8 cellular contexts compared by ENCODE assay signal in the genomic region with DNA sequence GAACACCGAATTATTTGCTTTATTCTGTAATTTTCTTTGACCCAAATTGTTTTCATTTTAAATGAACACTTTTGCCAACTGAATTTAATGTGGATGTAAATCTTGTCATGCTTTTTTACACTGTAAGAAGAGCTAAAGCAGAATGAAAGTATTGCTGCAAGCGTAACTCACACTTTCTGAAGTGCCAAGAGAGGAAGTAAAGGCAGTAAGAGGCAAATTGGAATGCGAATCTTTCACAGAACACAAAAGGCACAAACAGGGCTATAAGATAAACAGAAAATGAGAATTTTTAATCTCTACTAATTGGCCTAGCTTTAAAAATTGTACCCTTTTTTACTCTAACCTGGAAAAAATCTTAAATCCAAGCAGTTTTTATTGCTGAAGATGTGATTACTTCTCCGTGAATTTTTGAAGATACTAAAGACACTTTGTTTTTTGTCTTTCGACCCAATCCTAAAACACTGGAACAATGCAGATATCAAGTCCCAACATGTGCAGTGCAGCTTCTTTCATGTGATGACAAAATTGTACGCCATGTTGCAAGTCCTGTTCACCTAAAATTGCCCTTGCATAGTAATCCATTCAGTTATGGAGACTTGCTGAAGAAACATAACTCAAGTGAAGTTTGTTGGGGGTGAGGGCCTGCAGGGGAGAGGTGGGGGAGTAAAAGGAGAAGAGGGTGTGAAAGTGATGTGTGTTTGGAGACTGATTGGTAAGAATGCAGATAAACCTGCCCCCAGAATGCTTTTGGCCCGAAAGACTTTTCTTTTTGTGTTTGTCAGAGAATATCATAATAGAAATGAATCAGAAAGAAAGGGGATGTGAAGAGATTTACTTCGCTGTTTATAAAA. TPM values are rescaled to one million over a fixed set of nuclear protein-coding genes. Genes with fewer than 3 reads are reported as not detected.
DNase-seq lines count a peak whose midpoint lies in the region; ATAC-seq and TF ChIP-seq lines count a peak whose summit lies in the region.
"Had no signal": no experiment of that assay in that cellular context is flagged by ENCODE, and none has a peak within 500 bp of the region (broad histone marks: within the 10 kb centered on the region; RNA-seq: fewer than 3 reads in every experiment).

No MANE protein-coding gene starts in this region.

- no peak for TF ChIP-seq POLR2A in gastrocnemius medialis (IDR thresholded peaks at IDR 0.05)

- peaks cover 29% of the 10 kb centered on the region for H3K36me3 ChIP-seq in HUES48 (ENCODE audit: control insufficient read depth, insufficient read depth, low read length)
- no peaks in the 10 kb centered on the region for H3K36me3 ChIP-seq in gastrocnemius medialis
- H3K36me3 ChIP-seq: thyroid gland had no signal

- H3K27ac ChIP-seq in HUES48 (ENCODE audit: low read depth, low read length) = peak overlapping the region; percentile 98
- peak overlapping the region in 3 of 4 donors; percentile 81 to 90 (median 86) for H3K27ac ChIP-seq in gastrocnemius medialis

- intact Hi-C loops in gastrocnemius medialis (cut with DNase I; ENCODE audit: low total_unique reads) = loop anchor here (5.0 to 10.0 kb wide), 3 partner anchors 242 to 550 kb away; partner anchors contain the start of genes CSK, PML, PPCDC and STOML1

- peak overlapping the region; percentile 88 for H3K9ac ChIP-seq in HUES48 (ENCODE audit: low read depth, low read length)

- no peaks in the 10 kb centered on the region for H3K27me3 Mint-ChIP-seq in T-helper 2 cell treated with Interferon-gamma antibody and Interleukin-4, amounts not matched to agents 5 μg/mL and 100 μg/mL, for 36 hours (ENCODE audit: low read depth)
- peaks cover 8% of the 10 kb centered on the region for H3K27me3 Mint-ChIP-seq in glutamatergic neuron (ENCODE audit: unreplicated experiment)

- peak overlapping the region; percentile 93 for H3K27ac Mint-ChIP-seq in T-helper 2 cell treated with Interferon-gamma antibody and Interleukin-4, amounts not matched to agents 5 μg/mL and 100 μg/mL, for 36 hours
- peak overlapping the region; percentile 93 for H3K27ac Mint-ChIP-seq in glutamatergic neuron (ENCODE audit: unreplicated experiment)

- peak overlapping the region; percentile 88 for H3K4me3 ChIP-seq in HUES48 (ENCODE audit: low read depth, low read length)
- peak overlapping the region in 2 of 4 donors; percentile 79 to 84 for H3K4me3 ChIP-seq in gastrocnemius medialis

- peak overlapping the region; percentile 94 for H3K4me3 Mint-ChIP-seq in T-helper 2 cell treated with Interferon-gamma antibody and Interleukin-4, amounts not matched to agents 5 μg/mL and 100 μg/mL, for 36 hours
- H3K4me3 Mint-ChIP-seq in glutamatergic neuron (ENCODE audit: unreplicated experiment) = peak overlapping the region; percentile 95

- no peak for DNase-seq in T-helper 2 cell treated with Interferon-gamma antibody and Interleukin-4, amounts not matched to agents 5 μg/mL and 100 μg/mL, for 36 hours (ENCODE audit: low spot score)
- no peak for DNase-seq in glutamatergic neuron
- DNase-seq in gastrocnemius medialis = no peak
- DNase-seq in cerebellum (ENCODE audit: low spot score) = no peak
- DNase-seq in stimulated activated CD4-positive, alpha-beta T cell treated with anti-CD3 and anti-CD28 coated beads, Interleukin-4, amount 100 ng/mL, for 1 hour = no peak

- H3K9me3 ChIP-seq in HUES48 (ENCODE audit: control insufficient read depth, insufficient read depth, low read length) (no peaks in the 10 kb centered on the region), gastrocnemius medialis (no peaks in the 10 kb centered on the region)
- H3K9me3 ChIP-seq: thyroid gland had no signal

- peaks cover 40% of the 10 kb centered on the region for H3K36me3 Mint-ChIP-seq in T-helper 2 cell treated with Interferon-gamma antibody and Interleukin-4, amounts not matched to agents 5 μg/mL and 100 μg/mL, for 36 hours (ENCODE audit: low read depth)
- no peaks in the 10 kb centered on the region for H3K36me3 Mint-ChIP-seq in glutamatergic neuron (ENCODE audit: unreplicated experiment)

- H3K9me3 Mint-ChIP-seq in T-helper 2 cell treated with Interferon-gamma antibody and Interleukin-4, amounts not matched to agents 5 μg/mL and 100 μg/mL, for 36 hours = no peaks in the 10 kb centered on the region
- peaks cover 18% of the 10 kb centered on the region for H3K9me3 Mint-ChIP-seq in glutamatergic neuron (ENCODE audit: unreplicated experiment)

- TF ChIP-seq CTCF in glutamatergic neuron (IDR thresholded peaks at IDR 0.05; ENCODE audit: partially characterized antibody, unreplicated experiment) (no peak), gastrocnemius medialis (IDR thresholded peaks at IDR 0.05 in 4 of 5, conservative IDR thresholded peaks at IDR 0.05 in 1 of 5) (no peak)

- in situ Hi-C loops in gastrocnemius medialis (cut with MboI; ENCODE audit: low sequenced_read_pairs in 4 of 4) = loop anchor here in 2 of 4 donors (10.0 kb wide), 1 partner anchor 72 kb away; the partner anchor contains the start of gene CLK3 (in 2 of the 2)

- H3K4me1 Mint-ChIP-seq in T-helper 2 cell treated with Interferon-gamma antibody and Interleukin-4, amounts not matched to agents 5 μg/mL and 100 μg/mL, for 36 hours (ENCODE audit: low read depth) = peaks cover 54% of the 10 kb centered on the region
- H3K4me1 Mint-ChIP-seq in glutamatergic neuron (ENCODE audit: low read depth, unreplicated experiment) = peaks cover 33% of the 10 kb centered on the region

- H3K4me1 ChIP-seq in HUES48 (ENCODE audit: control insufficient read depth, insufficient read depth, low read length) = peaks cover 25% of the 10 kb centered on the region
- peaks cover 35 to 37% of the 10 kb centered on the region in 2 donors for H3K4me1 ChIP-seq in gastrocnemius medialis

- ATAC-seq in gastrocnemius medialis (no peak), HG03432 (IDR thresholded peaks at IDR 0.05; ENCODE audit: unreplicated experiment) (no peak)

- H3K27me3 ChIP-seq in HUES48 (ENCODE audit: control insufficient read depth, insufficient read depth, low read length) (no peaks in the 10 kb centered on the region), gastrocnemius medialis (no peaks in the 10 kb centered on the region)
- H3K27me3 ChIP-seq: thyroid gland had no signal

RNA-seq across cellular contexts. Expression of gene ARID3B, which starts 1.4 kb away (rescaled TPM):
- 154 TPM for total RNA-seq in glutamatergic neuron (ENCODE audit: unreplicated experiment)
- 1 to 10 TPM; 1.8 to 6.7 (median 4.6) TPM for total RNA-seq in gastrocnemius medialis
- 9.6 TPM for total RNA-seq in cerebellum

Comparison
In these comparisons a context has a peak if more than half of its experiments do, and no peak if none do; other contexts are left out.
1. RNA of gene ARID3B, which starts 1.4 kb away (total RNA-seq): 154 TPM in glutamatergic neuron (single experiment); 9.6 TPM in cerebellum (single experiment) and 1.8 to 6.7 TPM in gastrocnemius medialis; every median in the first group is over 10 times any median in the second.